In the genomic region with DNA sequence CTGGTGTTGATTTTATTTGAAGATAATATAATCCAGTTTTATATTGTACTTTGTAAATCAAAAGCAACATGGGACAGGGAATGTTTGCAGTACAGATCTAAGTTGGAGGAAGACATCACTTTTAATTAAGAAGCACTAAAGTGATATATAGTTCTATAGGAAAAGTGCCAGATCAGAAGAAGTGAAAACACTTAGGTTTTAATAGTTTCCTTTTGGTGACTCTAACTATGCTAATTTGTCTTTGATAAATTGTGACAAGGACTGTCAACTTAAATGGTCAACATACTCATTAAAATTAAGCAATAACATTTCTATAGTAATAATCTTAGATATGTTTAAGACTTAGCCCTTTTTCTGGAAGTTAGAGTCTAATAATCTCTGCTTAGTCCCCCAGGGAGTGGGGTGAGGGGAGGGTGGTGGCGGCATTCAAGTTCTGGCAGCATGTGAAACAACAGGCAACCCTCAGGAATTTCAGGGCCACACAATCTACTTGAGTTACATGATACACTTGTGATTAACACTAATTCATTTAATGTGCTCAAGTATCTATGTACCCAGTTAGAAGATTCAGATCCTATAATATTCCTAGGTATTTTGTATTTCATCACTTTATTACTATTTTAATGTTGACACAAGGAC, we compare ENCODE assay signal across 19 cellular contexts.
"Had no signal": no experiment of that assay in that cellular context is flagged by ENCODE, and none has a peak within 500 bp of the region (broad histone marks: within the 10 kb centered on the region; RNA-seq: fewer than 3 reads in every experiment).

No MANE protein-coding gene starts in this region.

- H3K4me1 Mint-ChIP-seq: activated CD8-positive, alpha-beta memory T cell treated with anti-CD3 and anti-CD28 coated beads, Interleukin-2, amount 10 ng/mL, durations not matched to agents 7 days and 5 days; naive thymus-derived CD8-positive, alpha-beta T cell had no signal

- H3K27me3 ChIP-seq: upper lobe of left lung had no signal

- H3K36me3 ChIP-seq: pancreas, upper lobe of left lung had no signal

- H3K9me3 ChIP-seq: upper lobe of left lung had no signal

- H3K9me3 Mint-ChIP-seq: activated T-cell treated with anti-CD3 and anti-CD28 coated beads, Interleukin-2, amount 50 U/mL, for 4 hours; endodermal cell; stimulated activated naive CD8-positive, alpha-beta T cell treated with anti-CD3 and anti-CD28 coated beads, Interleukin-15, Interleukin-2, amounts not matched to agents 100 ng/mL and 50 ng/mL, for 24 hours had no signal

- H3K36me3 Mint-ChIP-seq: activated CD8-positive, alpha-beta memory T cell treated with anti-CD3 and anti-CD28 coated beads, Interleukin-2, amount 10 ng/mL, durations not matched to agents 7 days and 5 days; brain; naive thymus-derived CD8-positive, alpha-beta T cell had no signal

- H3K27ac ChIP-seq: pancreas, upper lobe of left lung had no signal

- H3K27me3 Mint-ChIP-seq: activated CD8-positive, alpha-beta memory T cell treated with anti-CD3 and anti-CD28 coated beads, Interleukin-2, amount 10 ng/mL, durations not matched to agents 7 days and 5 days; naive thymus-derived CD8-positive, alpha-beta T cell; stimulated activated naive CD8-positive, alpha-beta T cell treated with anti-CD3 and anti-CD28 coated beads, Interleukin-15, Interleukin-2, amounts not matched to agents 100 ng/mL and 50 ng/mL, for 24 hours had no signal

- H3K4me3 Mint-ChIP-seq: activated CD8-positive, alpha-beta memory T cell treated with anti-CD3 and anti-CD28 coated beads, Interleukin-2, amount 10 ng/mL, durations not matched to agents 7 days and 5 days; activated T-cell treated with anti-CD3 and anti-CD28 coated beads, Interleukin-2, amount 50 U/mL, for 4 hours; brain; endodermal cell; naive thymus-derived CD8-positive, alpha-beta T cell; stimulated activated naive CD8-positive, alpha-beta T cell treated with anti-CD3 and anti-CD28 coated beads, Interleukin-15, Interleukin-2, amounts not matched to agents 100 ng/mL and 50 ng/mL, for 24 hours had no signal

- ATAC-seq: activated CD8-positive, alpha-beta memory T cell treated with anti-CD3 and anti-CD28 coated beads, Interleukin-2, amount 10 ng/mL, durations not matched to agents 7 days and 5 days; activated T-cell treated with anti-CD3 and anti-CD28 coated beads, Interleukin-2, amount 50 U/mL, for 4 hours; left cardiac atrium; naive thymus-derived CD8-positive, alpha-beta T cell; pancreas had no signal

- DNase-seq: activated CD4-positive, alpha-beta T cell treated with anti-CD3 and anti-CD28 coated beads for 1 hour; activated CD4-positive, alpha-beta T cell treated with anti-CD3 and anti-CD28 coated beads, Interleukin-2, amount 50 U/mL, for 48 hours; activated CD8-positive, alpha-beta memory T cell treated with anti-CD3 and anti-CD28 coated beads, Interleukin-2, amount 10 ng/mL, durations not matched to agents 7 days and 5 days; activated T-cell treated with anti-CD3 and anti-CD28 coated beads, Interleukin-2, amount 50 U/mL, for 4 hours; cerebellar nuclear complex; dermis blood vessel endothelial cell; endodermal cell; erythroblast; hippocampal formation; left cardiac atrium; naive thymus-derived CD8-positive, alpha-beta T cell; pancreas; stimulated activated CD4-positive, alpha-beta T cell treated with anti-CD3 and anti-CD28 coated beads, Interleukin-4, amount 100 ng/mL, for 1 hour; stimulated activated CD8-positive, alpha-beta memory T cell treated with anti-CD3 and anti-CD28 coated beads, Interleukin-4, amount 100 ng/mL, for 48 hours; SW 1271; upper lobe of left lung had no signal

- H3K27ac Mint-ChIP-seq: activated CD8-positive, alpha-beta memory T cell treated with anti-CD3 and anti-CD28 coated beads, Interleukin-2, amount 10 ng/mL, durations not matched to agents 7 days and 5 days; brain; endodermal cell; naive thymus-derived CD8-positive, alpha-beta T cell; stimulated activated naive CD8-positive, alpha-beta T cell treated with anti-CD3 and anti-CD28 coated beads, Interleukin-15, Interleukin-2, amounts not matched to agents 100 ng/mL and 50 ng/mL, for 24 hours had no signal

- H3K4me3 ChIP-seq: lung, pancreas, upper lobe of left lung had no signal

- H3K4me1 ChIP-seq: pancreas, upper lobe of left lung had no signal
